In genomic region chr3:141877911-141878310, GRCh38 we compare ENCODE assay signal across 8 cellular contexts. TPM values are rescaled to one million over a fixed set of nuclear protein-coding genes. Genes with fewer than 3 reads are reported as not detected.
DNase-seq lines count a peak whose midpoint lies in the region; ATAC-seq and TF ChIP-seq lines count a peak whose summit lies in the region.

No MANE protein-coding gene starts in this region.

- peaks cover 12% of the 10 kb centered on the region for H3K4me1 ChIP-seq in RWPE2 (ENCODE audit: insufficient read depth, poor library complexity, severe bottlenecking)

- TF ChIP-seq POLR2A in erythroblast (IDR thresholded peaks at IDR 0.05; ENCODE audit: low read length): no peak

- no peaks in the 10 kb centered on the region for H3K27me3 ChIP-seq in RWPE2 (ENCODE audit: insufficient read depth, poor library complexity, severe bottlenecking)

- H3K27ac ChIP-seq in RWPE2 (ENCODE audit: poor library complexity, severe bottlenecking): peak overlapping the region; percentile 90

- TF ChIP-seq CTCF in RWPE2 (IDR thresholded peaks at IDR 0.05; ENCODE audit: poor library complexity, severe bottlenecking): no peak

- DNase-seq in NOMO-1 treated with dmso at 0.1 percent for 144 hours (lab: John Stamatoyannopoulos, UW; ENCODE audit: unreplicated experiment): peak; percentile 25
- DNase-seq in NOMO-1 treated with DMSO at 0.1 percent for 48 hours (lab: John Stamatoyannopoulos, UW; ENCODE audit: unreplicated experiment): no peak
- DNase-seq in RWPE2 (ENCODE audit: low spot score): no peak
- peak; percentile 63 to 64 for DNase-seq in erythroblast (lab: John Stamatoyannopoulos, UW)
- peak; percentile 40 for DNase-seq in renal cortical epithelial cell (ENCODE audit: low read depth)
- DNase-seq in NCI-H748 (lab: John Stamatoyannopoulos, UW; ENCODE audit: unreplicated experiment): no peak

- no peaks in the 10 kb centered on the region for H3K9me3 ChIP-seq in RWPE2 (ENCODE audit: severe bottlenecking)

- ATAC-seq in RWPE2 (ENCODE audit: low read depth) (no peak), GM18870 (IDR thresholded peaks at IDR 0.05; ENCODE audit: unreplicated experiment) (no peak), GM18867 (IDR thresholded peaks at IDR 0.05; ENCODE audit: unreplicated experiment) (no peak)

- peak overlapping the region; percentile 93 for H3K4me3 ChIP-seq in RWPE2 (ENCODE audit: severe bottlenecking)

- H3K36me3 ChIP-seq in RWPE2 (ENCODE audit: low read depth): peaks cover 18% of the 10 kb centered on the region

RNA-seq across cellular contexts. Expression of gene ATP1B3, which starts 1.5 kb away (rescaled TPM):
- 39.8 and 155 TPM in 2 replicates for total RNA-seq in renal cortical epithelial cell

Comparison
In these comparisons a context has a peak if more than half of its experiments do, and no peak if none do; other contexts are left out.
1. DNase-seq: peak in NOMO-1 treated with dmso at 0.1 percent for 144 hours (single experiment), erythroblast (2 of 2) and renal cortical epithelial cell (single experiment); none in NOMO-1 treated with DMSO at 0.1 percent for 48 hours (single experiment), RWPE2 (single experiment) and NCI-H748 (single experiment).